ENCODE assay signal across 14 cellular contexts in the genomic region with DNA sequence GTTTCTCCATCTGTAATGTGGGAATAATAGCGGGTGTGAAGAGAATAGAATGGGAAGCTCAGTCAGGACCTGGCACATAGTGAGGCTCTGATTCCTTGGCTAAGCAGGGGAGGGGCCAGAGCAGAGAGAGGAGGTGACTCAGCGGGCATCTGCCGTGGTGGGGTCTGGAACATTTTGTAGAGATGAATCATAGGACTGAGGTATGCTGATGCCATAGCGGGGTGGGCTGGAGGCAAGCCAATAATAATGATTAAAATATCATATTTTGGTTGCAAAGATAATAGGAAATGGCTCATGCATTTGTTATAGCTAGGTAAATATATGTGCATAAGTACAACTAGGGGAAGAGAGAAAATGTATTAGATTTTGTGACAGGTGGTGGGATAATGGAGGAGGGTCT. TPM values are rescaled to one million over a fixed set of nuclear protein-coding genes. Genes with fewer than 3 reads are reported as not detected.
DNase-seq lines count a peak whose midpoint lies in the region; ATAC-seq, FAIRE-seq and TF ChIP-seq lines count a peak whose summit lies in the region.
"Had no signal": no experiment of that assay in that cellular context is flagged by ENCODE, and none has a peak within 500 bp of the region (broad histone marks: within the 10 kb centered on the region; RNA-seq: fewer than 3 reads in every experiment).

No MANE protein-coding gene starts in this region.

- H3K79me1 ChIP-seq in mesendoderm (ENCODE audit: low read length), result no peaks in the 10 kb centered on the region

- no peak overlapping the region for H3K9ac ChIP-seq in mesendoderm (ENCODE audit: low read length)

- TF ChIP-seq CTCF in BJ (IDR thresholded peaks at IDR 0.05; ENCODE audit: insufficient read depth, low read depth, low read length) (no peak), bronchial epithelial cell (IDR thresholded peaks at IDR 0.05; ENCODE audit: insufficient read depth, low read length, severe bottlenecking) (no peak)

- H4K8ac ChIP-seq in mesendoderm (ENCODE audit: low read depth, low read length), result no peak overlapping the region

- H3K4me1 ChIP-seq in mesendoderm (ENCODE audit: control insufficient read depth, low read depth, low read length), result peaks cover 5% of the 10 kb centered on the region

- H3K27me3 ChIP-seq in BJ (ENCODE audit: control insufficient read depth, insufficient read depth, low read length) (no peaks in the 10 kb centered on the region), bronchial epithelial cell (ENCODE audit: control insufficient read depth, insufficient read depth, low read length) (no peaks in the 10 kb centered on the region), mesendoderm (ENCODE audit: insufficient read depth, low read length, poor library complexity) (no peaks in the 10 kb centered on the region)

- H3K18ac ChIP-seq in mesendoderm (ENCODE audit: low read length), result no peak overlapping the region

- H3K27me3 Mint-ChIP-seq in T-cell, result peaks cover 8 to 26% of the 10 kb centered on the region in 2 donors

- H3K27ac Mint-ChIP-seq in T-cell, result no peak overlapping the region
- H3K27ac Mint-ChIP-seq: activated T-helper 2 cell treated with anti-CD3 and anti-CD28 coated beads, Interferon-gamma antibody, Interleukin-2, Interleukin-4, amounts not matched to agents 10 μg/mL and 5 μg/mL and 100 μg/mL, durations not matched to agents 14 hours and 24 hours and 36 hours; nephron had no signal

- no CpG with 5 or more reads among the region's 4 CpGs for WGBS in mesendoderm (ENCODE audit: extremely low coverage, insufficient coverage, low lambda C conversion rate)

- DNase-seq in BJ (ENCODE audit: low read depth), result peak; percentile 56
- DNase-seq in LoVo (ENCODE audit: low spot score), result peak; percentile 79
- DNase-seq in bronchial epithelial cell (ENCODE audit: low read depth), result peak; percentile 96
- peak; percentile 83 for DNase-seq in mesendoderm
- no peak for DNase-seq in NCI-H1048 (lab: John Stamatoyannopoulos, UW)
- DNase-seq in effector CD4-positive, alpha-beta T cell, result no peak
- DNase-seq in T-cell, result no peak
- DNase-seq: esophagus squamous epithelium, GDM1, NCI-H2227 treated with DMSO at 0.1 percent for 48 hours, T-helper 9 cell had no signal

- H3K4me3 ChIP-seq in BJ (ENCODE audit: low read depth, low read length), result no peak overlapping the region
- H3K4me3 ChIP-seq in bronchial epithelial cell (ENCODE audit: low read depth, low read length), result no peak overlapping the region
- H3K4me3 ChIP-seq in mesendoderm (ENCODE audit: low read length), result no peak overlapping the region
- H3K4me3 ChIP-seq: esophagus squamous epithelium had no signal

- no peak overlapping the region for H2BK5ac ChIP-seq in mesendoderm (ENCODE audit: low read length)

- no peak for FAIRE-seq in bronchial epithelial cell (lab: Jason Lieb, UNC)

- no peaks in the 10 kb centered on the region for H3K79me2 ChIP-seq in mesendoderm (ENCODE audit: control insufficient read depth, insufficient read depth, low read length)

- no peaks in the 10 kb centered on the region for H3K4me1 Mint-ChIP-seq in T-cell

- no peak overlapping the region for H4K5ac ChIP-seq in mesendoderm (ENCODE audit: low read length)

- no peaks in the 10 kb centered on the region for H3K9me3 Mint-ChIP-seq in T-cell
- H3K9me3 Mint-ChIP-seq: activated T-helper 2 cell treated with anti-CD3 and anti-CD28 coated beads, Interferon-gamma antibody, Interleukin-2, Interleukin-4, amounts not matched to agents 10 μg/mL and 5 μg/mL and 100 μg/mL, durations not matched to agents 14 hours and 24 hours and 36 hours; nephron had no signal

- no peak overlapping the region for H3K56ac ChIP-seq in mesendoderm (ENCODE audit: low read length)

- H3K36me3 ChIP-seq in BJ (ENCODE audit: control insufficient read depth, insufficient read depth, low read length) (no peaks in the 10 kb centered on the region), bronchial epithelial cell (ENCODE audit: control insufficient read depth, insufficient read depth, low read length) (no peaks in the 10 kb centered on the region), mesendoderm (ENCODE audit: control insufficient read depth, insufficient read depth, low read length) (no peaks in the 10 kb centered on the region)
- H3K36me3 ChIP-seq: esophagus squamous epithelium had no signal

- no peak overlapping the region for H3K4ac ChIP-seq in mesendoderm (ENCODE audit: low read depth, low read length)

- H3K27ac ChIP-seq in mesendoderm (ENCODE audit: low read depth, low read length), result no peak overlapping the region

- ATAC-seq in T-cell (replicated peaks in 1 of 4) (no peak), HG02798 (IDR thresholded peaks at IDR 0.05; ENCODE audit: poor library complexity, unreplicated experiment) (no peak)

- H2BK120ac ChIP-seq in mesendoderm (ENCODE audit: low read depth, low read length), result no peak overlapping the region

- POLR2A ChIA-PET in BJ (lab: Charles Lee), result no interaction called here
- POLR2A ChIA-PET in T-cell (lab: Charles Lee), result no interaction called here

- CTCF ChIA-PET in BJ (lab: Yijun Ruan, JAX) (interaction anchor here (1.0 to 1.8 kb wide), 2 partner anchors 17 to 29 kb away, joined by 4 to 5 read pairs; no protein-coding TSS in a partner anchor), T-cell (lab: Charles Lee) (no interaction called here)

- H3K4me2 ChIP-seq in mesendoderm (ENCODE audit: low read length), result no peak overlapping the region

- H2AK5ac ChIP-seq in mesendoderm (ENCODE audit: low read length), result no peak overlapping the region

- no peak overlapping the region for H3K4me3 Mint-ChIP-seq in T-cell
- H3K4me3 Mint-ChIP-seq: nephron had no signal

- H2BK15ac ChIP-seq in mesendoderm (replicated peaks; ENCODE audit: low read depth), result no peak overlapping the region

- no peak overlapping the region for H3K23ac ChIP-seq in mesendoderm (ENCODE audit: low read length)

- H3K36me3 Mint-ChIP-seq in T-cell, result no peaks in the 10 kb centered on the region

RNA-seq across cellular contexts. Expression of a gene that starts 11.2 kb away (rescaled TPM):
- not detected in 2 replicates for polyA plus RNA-seq in BJ (2011; rRNA removed)
- not detected in 2 replicates for polyA minus RNA-seq in BJ (2011; rRNA and poly(A)+ RNA removed)
- under 0.01 TPM in 2 replicates for total RNA-seq in bronchial epithelial cell
- polyA plus RNA-seq in mesendoderm (2013, experiment 1 of 2), result 0.31 TPM
- 0.28 TPM for polyA plus RNA-seq in mesendoderm (2013, experiment 2 of 2)
- total RNA-seq in T-cell, result not detected
- total RNA-seq: activated T-helper 2 cell treated with anti-CD3 and anti-CD28 coated beads, Interferon-gamma antibody, Interleukin-2, Interleukin-4, amounts not matched to agents 10 μg/mL and 5 μg/mL and 100 μg/mL, durations not matched to agents 14 hours and 24 hours and 36 hours; esophagus squamous epithelium had no signal

RNA-seq across cellular contexts. Expression of a gene that starts 23.9 kb away (rescaled TPM):
- polyA plus RNA-seq in BJ (2011; rRNA removed), result 32.7 and 38.0 TPM in 2 replicates
- 7.2 and 17.2 TPM in 2 replicates for polyA minus RNA-seq in BJ (2011; rRNA and poly(A)+ RNA removed)
- 17.1 and 25.7 TPM in 2 replicates for total RNA-seq in bronchial epithelial cell
- polyA plus RNA-seq in mesendoderm (2013, experiment 1 of 2), result 5.6 TPM
- polyA plus RNA-seq in mesendoderm (2013, experiment 2 of 2), result 5.7 TPM
- total RNA-seq in T-cell, result 10 to 100 TPM; 14.8 to 33.0 (median 25.3) TPM

Comparison
In these comparisons a context has a peak if more than half of its experiments do, and no peak if none do; other contexts are left out.
1. DNase-seq: peak in BJ (single experiment), LoVo (single experiment), bronchial epithelial cell (single experiment) and mesendoderm (single experiment); none in NCI-H1048 (single experiment), effector CD4-positive, alpha-beta T cell (single experiment) and T-cell (0 of 34).